ENCODE assay signal across 9 cellular contexts in genomic region chr7:99837649-99838361, GRCh38. TPM values are rescaled to one million over a fixed set of nuclear protein-coding genes. Genes with fewer than 3 reads are reported as not detected.
DNase-seq lines count a peak whose midpoint lies in the region; ATAC-seq and TF ChIP-seq lines count a peak whose summit lies in the region.
"Had no signal": no experiment of that assay in that cellular context is flagged by ENCODE, and none has a peak within 500 bp of the region (broad histone marks: within the 10 kb centered on the region; RNA-seq: fewer than 3 reads in every experiment).

No MANE protein-coding gene starts in this region.

- no peaks in the 10 kb centered on the region for H4K20me1 ChIP-seq in Karpas-422 (ENCODE audit: insufficient read depth, low read depth, low read length)

- H3K9me2 ChIP-seq in Karpas-422 (replicated peaks; ENCODE audit: insufficient read depth, low read length), result no peaks in the 10 kb centered on the region

- no peak overlapping the region for H3K4me2 ChIP-seq in Karpas-422 (ENCODE audit: low read depth, low read length, poor library complexity, severe bottlenecking)

- no peak for TF ChIP-seq POLR2A in upper lobe of left lung (IDR thresholded peaks at IDR 0.05)

- H3K27me3 ChIP-seq in upper lobe of left lung, result no peaks in the 10 kb centered on the region
- H3K27me3 ChIP-seq in Karpas-422 (ENCODE audit: low read length), result no peaks in the 10 kb centered on the region

- no peak overlapping the region for H3K4me3 ChIP-seq in fibroblast of pulmonary artery (replicated peaks; ENCODE audit: low read depth, low read length)
- no peak overlapping the region for H3K4me3 ChIP-seq in upper lobe of left lung
- H3K4me3 ChIP-seq in Karpas-422 (ENCODE audit: low read length), result no peak overlapping the region

- TF ChIP-seq CTCF in fibroblast of pulmonary artery (IDR thresholded peaks at IDR 0.05; ENCODE audit: low read length, missing control alignments) (no peak), upper lobe of left lung (IDR thresholded peaks at IDR 0.05) (peak in 4 of 6 experiments; percentile 15 to 50 (median 36))

- H2AFZ ChIP-seq in Karpas-422 (ENCODE audit: low read length), result no peak overlapping the region

- ATAC-seq in upper lobe of left lung (ENCODE audit: low FRiP score in 2 of 2), result peak in 1 of 2 donors; percentile 58

- H3K4me3 Mint-ChIP-seq in activated naive CD8-positive, alpha-beta T cell, result no peak overlapping the region
- H3K4me3 Mint-ChIP-seq in activated naive CD8-positive, alpha-beta T cell treated with anti-CD3 and anti-CD28 coated beads for 36 hours, result no peak overlapping the region

- no peaks in the 10 kb centered on the region for H3K36me3 Mint-ChIP-seq in activated naive CD8-positive, alpha-beta T cell
- no peaks in the 10 kb centered on the region for H3K36me3 Mint-ChIP-seq in activated naive CD8-positive, alpha-beta T cell treated with anti-CD3 and anti-CD28 coated beads for 36 hours

- H3K9me3 ChIP-seq in upper lobe of left lung (no peaks in the 10 kb centered on the region), Karpas-422 (ENCODE audit: low read length) (no peaks in the 10 kb centered on the region)

- no peak for TF ChIP-seq EP300 in upper lobe of left lung (IDR thresholded peaks at IDR 0.05)

- H3K4me1 ChIP-seq in upper lobe of left lung (peaks cover 0 to 6% (median 2%) of the 10 kb centered on the region in 4 donors), Karpas-422 (ENCODE audit: low read length) (no peaks in the 10 kb centered on the region)

- H3K27ac Mint-ChIP-seq in activated naive CD8-positive, alpha-beta T cell, result peak overlapping the region; percentile 59
- H3K27ac Mint-ChIP-seq in activated naive CD8-positive, alpha-beta T cell treated with anti-CD3 and anti-CD28 coated beads for 36 hours, result no peak overlapping the region

- no peaks in the 10 kb centered on the region for H3K79me2 ChIP-seq in Karpas-422 (ENCODE audit: low read length)

- peak overlapping the region in 1 of 4 donors; percentile 31 for H3K27ac ChIP-seq in upper lobe of left lung
- H3K27ac ChIP-seq in Karpas-422 (ENCODE audit: low read length), result no peak overlapping the region
- H3K27ac ChIP-seq: epithelial cell of prostate had no signal

- H3K36me3 ChIP-seq in upper lobe of left lung (no peaks in the 10 kb centered on the region), Karpas-422 (ENCODE audit: insufficient read depth, low read length) (no peaks in the 10 kb centered on the region)

- H3K9ac ChIP-seq in Karpas-422 (ENCODE audit: low read length), result no peak overlapping the region

- H3K4me1 Mint-ChIP-seq in activated naive CD8-positive, alpha-beta T cell (ENCODE audit: low read depth), result peaks cover 8% of the 10 kb centered on the region
- peaks cover 18% of the 10 kb centered on the region for H3K4me1 Mint-ChIP-seq in activated naive CD8-positive, alpha-beta T cell treated with anti-CD3 and anti-CD28 coated beads for 36 hours

- 72 to 77% methylated on average over 5 of the region's 5 CpGs for whole genome bisulfite sequencing in upper lobe of left lung, 2 donors

- peaks cover 3% of the 10 kb centered on the region for H3K27me3 Mint-ChIP-seq in activated naive CD8-positive, alpha-beta T cell
- H3K27me3 Mint-ChIP-seq in activated naive CD8-positive, alpha-beta T cell treated with anti-CD3 and anti-CD28 coated beads for 36 hours, result no peaks in the 10 kb centered on the region

- no peaks in the 10 kb centered on the region for H3K9me3 Mint-ChIP-seq in activated naive CD8-positive, alpha-beta T cell (ENCODE audit: low read depth)
- no peaks in the 10 kb centered on the region for H3K9me3 Mint-ChIP-seq in activated naive CD8-positive, alpha-beta T cell treated with anti-CD3 and anti-CD28 coated beads for 36 hours

- DNase-seq in activated naive CD8-positive, alpha-beta T cell treated with anti-CD3 and anti-CD28 coated beads for 36 hours, result no peak
- DNase-seq in NAMALWA (ENCODE audit: low spot score) (peak; percentile 29), fibroblast of pulmonary artery (ENCODE audit: low read depth) (peak; percentile 7), upper lobe of left lung (no peak), Karpas-422 (no peak)
- DNase-seq in stimulated activated CD4-positive, alpha-beta T cell treated with anti-CD3 and anti-CD28 coated beads, Interleukin-4, amount 100 ng/mL, for 4 hours, result no peak
- no peak for DNase-seq in activated CD4-positive, alpha-beta T cell treated with anti-CD3 and anti-CD28 coated beads, Interleukin-2, amount 50 U/mL, for 48 hours

RNA-seq across cellular contexts. Expression of gene CYP3A43, which starts 10.0 kb away (rescaled TPM):
- total RNA-seq in activated naive CD8-positive, alpha-beta T cell treated with anti-CD3 and anti-CD28 coated beads for 36 hours, result not detected
- not detected for total RNA-seq in upper lobe of left lung
- total RNA-seq in Karpas-422 (2014; rRNA removed; shearing (Covaris generic); ENCODE audit: low replicate concordance), result not detected in 2 replicates

RNA-seq across cellular contexts. Expression of gene OR2AE1, which starts 39.0 kb away (rescaled TPM):
- not detected for total RNA-seq in activated naive CD8-positive, alpha-beta T cell treated with anti-CD3 and anti-CD28 coated beads for 36 hours
- under 1 TPM in 2 of 6 donors, not detected in 4; 0.59 to 0.67 TPM for total RNA-seq in upper lobe of left lung
- total RNA-seq in Karpas-422 (2014; rRNA removed; shearing (Covaris generic); ENCODE audit: low replicate concordance), result not detected in 2 replicates

RNA-seq across cellular contexts. Expression of gene CYP3A4, which starts 53.8 kb away (rescaled TPM):
- not detected for total RNA-seq in activated naive CD8-positive, alpha-beta T cell treated with anti-CD3 and anti-CD28 coated beads for 36 hours
- total RNA-seq in upper lobe of left lung, result 1 to 10 TPM in 1 of 6 donors, under 1 TPM in 2, not detected in 3; 0.34 to 1.5 (median 0.46) TPM
- not detected in 2 replicates for total RNA-seq in Karpas-422 (2014; rRNA removed; shearing (Covaris generic); ENCODE audit: low replicate concordance)

Comparison
In these comparisons a context has a peak if more than half of its experiments do, and no peak if none do; other contexts are left out.
1. DNase-seq: peak in NAMALWA (single experiment) and fibroblast of pulmonary artery (single experiment); none in activated naive CD8-positive, alpha-beta T cell treated with anti-CD3 and anti-CD28 coated beads for 36 hours (single experiment), upper lobe of left lung (0 of 2), stimulated activated CD4-positive, alpha-beta T cell treated with anti-CD3 and anti-CD28 coated beads, Interleukin-4, amount 100 ng/mL, for 4 hours (0 of 2), Karpas-422 (single experiment) and activated CD4-positive, alpha-beta T cell treated with anti-CD3 and anti-CD28 coated beads, Interleukin-2, amount 50 U/mL, for 48 hours (0 of 2).